Comparison of ENCODE assay signal across 11 cellular contexts in genomic region chr14:28765907-28766504, GRCh38. TPM values are rescaled to one million over a fixed set of nuclear protein-coding genes. Genes with fewer than 3 reads are reported as not detected.
A peak's percentile ranks its signal among the peaks of the same experiment; 100 is the strongest.
DNase-seq lines count a peak whose midpoint lies in the region; ATAC-seq and TF ChIP-seq lines count a peak whose summit lies in the region.
"Had no signal": no experiment of that assay in that cellular context is flagged by ENCODE, and none has a peak within 500 bp of the region (broad histone marks: within the 10 kb centered on the region; RNA-seq: fewer than 3 reads in every experiment).

No MANE protein-coding gene starts in this region.

- H3K4me1 ChIP-seq in spleen: peaks cover 0 to 19% (median 14%) of the 10 kb centered on the region in 6 donors
- H3K4me1 ChIP-seq: BLaER1 treated with 17β-estradiol and CSF1 and Interleukin-3, amounts not matched to agents 10 nM and 100 nM had no signal

- DNase-seq in NCI-H748 (lab: John Stamatoyannopoulos, UW; ENCODE audit: unreplicated experiment) (peak; percentile 98), NCI-H748 treated with DMSO at 0.1 percent for 48 hours (lab: John Stamatoyannopoulos, UW) (no peak), NCI-H69 (lab: John Stamatoyannopoulos, UW) (peak; percentile 91), fibroblast of villous mesenchyme (ENCODE audit: low read depth) (no peak), spleen (no peak)
- no peak for DNase-seq in NK-92 treated with Interleukin-12 subunit alpha and Interleukin-12 subunit beta, amount 100 ng/mL, for 24 hours (lab: John Stamatoyannopoulos, UW)

- H3K27ac ChIP-seq in spleen: no peak overlapping the region
- H3K27ac ChIP-seq: BLaER1 treated with 17β-estradiol and CSF1 and Interleukin-3, amounts not matched to agents 10 nM and 100 nM had no signal

- H3K36me3 ChIP-seq in spleen: no peaks in the 10 kb centered on the region
- H3K36me3 ChIP-seq: BLaER1 treated with 17β-estradiol and CSF1 and Interleukin-3, amounts not matched to agents 10 nM and 100 nM had no signal

- TF ChIP-seq POLR2A in spleen (IDR thresholded peaks at IDR 0.05): no peak

- 2 to 10% (median 4%) methylated on average over 33 to 34 of the region's 34 CpGs for WGBS in spleen, 5 donors

- H3K4me3 ChIP-seq in fibroblast of villous mesenchyme (ENCODE audit: low read depth, low read length) (peak overlapping the region; percentile 25), spleen (peak overlapping the region; percentile 12 to 62 (median 38))
- H3K4me3 ChIP-seq: BLaER1 treated with 17β-estradiol and CSF1 and Interleukin-3, amounts not matched to agents 10 nM and 100 nM had no signal

- peaks cover 0 to 24% (median 0%) of the 10 kb centered on the region in 8 donors for H3K9me3 ChIP-seq in spleen

- intact Hi-C loops in spleen (cut with DNase I; ENCODE audit: low total_unique reads): no loop called here

- H3K27me3 ChIP-seq in spleen (replicated peaks in 1 of 7): peaks cover 8 to 100% (median 90%) of the 10 kb centered on the region in 7 donors

- TF ChIP-seq CTCF in fibroblast of villous mesenchyme (IDR thresholded peaks at IDR 0.05; ENCODE audit: insufficient read depth, low read depth, low read length) (no peak), spleen (IDR thresholded peaks at IDR 0.05 in 8 of 11, conservative IDR thresholded peaks at IDR 0.05 in 3 of 11) (no peak)

- ATAC-seq in HG03196 (IDR thresholded peaks at IDR 0.05; ENCODE audit: unreplicated experiment): no peak
- no peak for ATAC-seq in GM18861 (IDR thresholded peaks at IDR 0.05; ENCODE audit: unreplicated experiment)
- ATAC-seq: Panc1 had no signal

RNA-seq across cellular contexts. Expression of gene FOXG1, which starts 0.6 kb away (rescaled TPM):
- total RNA-seq in fibroblast of villous mesenchyme: under 0.01 TPM in 1 of 2 replicates, not detected in the other
- total RNA-seq in spleen: under 1 TPM in 1 of 7 donors, not detected in 6; 0.12 TPM
- polyA plus RNA-seq in spleen: under 1 TPM; 0.03 to 0.05 (median 0.04) TPM
- total RNA-seq: mononuclear cell had no signal

Comparison
In these comparisons a context has a peak if more than half of its experiments do, and no peak if none do; other contexts are left out.
1. DNase-seq: peak in NCI-H748 (single experiment) and NCI-H69 (single experiment); none in NCI-H748 treated with DMSO at 0.1 percent for 48 hours (single experiment), fibroblast of villous mesenchyme (single experiment), spleen (single experiment) and NK-92 treated with Interleukin-12 subunit alpha and Interleukin-12 subunit beta, amount 100 ng/mL, for 24 hours (single experiment).